29 cellular contexts compared by ENCODE assay signal in genomic region chr7:65287023-65287422, GRCh38.
"Had no signal": no experiment of that assay in that cellular context is flagged by ENCODE, and none has a peak within 500 bp of the region (broad histone marks: within the 10 kb centered on the region; RNA-seq: fewer than 3 reads in every experiment).

No MANE protein-coding gene starts in this region.

- H3K4me3 ChIP-seq: body of pancreas, MG63, SK-N-MC had no signal

- ATAC-seq: activated CD4-positive, alpha-beta T cell treated with anti-CD3 and anti-CD28 coated beads for 36 hours; activated T-cell treated with anti-CD3 and anti-CD28 coated beads, Interleukin-2, amount 50 U/mL, for 72 hours; body of pancreas; Panc1; Right ventricle myocardium inferior; T-cell had no signal

- DNase-seq: activated CD4-positive, alpha-beta memory T cell treated with anti-CD3 and anti-CD28 coated beads, Interleukin-2, amount 10 ng/mL, durations not matched to agents 7 days and 5 days; activated CD4-positive, alpha-beta T cell treated with anti-CD3 and anti-CD28 coated beads for 36 hours; activated CD4-positive, alpha-beta T cell treated with anti-CD3 and anti-CD28 coated beads, Interleukin-2, amount 50 U/mL, for 1 hour; activated CD8-positive, alpha-beta memory T cell treated with anti-CD3 and anti-CD28 coated beads, Interleukin-2, amount 50 U/mL, for 4 hours; activated gamma-delta T cell treated with Interleukin-2 at 50 U/mL for 16 hours; activated naive CD4-positive, alpha-beta T cell treated with anti-CD3 and anti-CD28 coated beads, Interleukin-2, amount 10 ng/mL, durations not matched to agents 7 days and 5 days; activated naive CD8-positive, alpha-beta T cell treated with anti-CD3 and anti-CD28 coated beads for 36 hours; activated T-cell treated with anti-CD3 and anti-CD28 coated beads, Interleukin-2, amount 50 U/mL, for 72 hours; anterior cingulate cortex; body of pancreas; Kasumi-1; KBM-7; MG63; MV-4-11; NCI-H1092 treated with DMSO at 0.1 percent for 48 hours; NCI-H1417 treated with DMSO at 0.1 percent for 48 hours; NCI-H1694 treated with DMSO at 0.1 percent for 48 hours; NCI-H2029 treated with DMSO at 0.1 percent for 48 hours; NCI-H510A treated with DMSO at 0.1 percent for 48 hours; NCI-H69; NK-92 treated with Interleukin-12 subunit alpha and Interleukin-12 subunit beta, amount 100 ng/mL, for 24 hours; OCI-M1; RPMI8226; T-cell; T-helper 2 cell; WERI-Rb-1 had no signal

- H3K27ac ChIP-seq: body of pancreas, SK-N-MC, WERI-Rb-1 had no signal
